In genomic region chr19:58338336-58338735, GRCh38 we compare ENCODE assay signal across 18 cellular contexts.
"Had no signal": no experiment of that assay in that cellular context is flagged by ENCODE, and none has a peak within 500 bp of the region (broad histone marks: within the 10 kb centered on the region; RNA-seq: fewer than 3 reads in every experiment).

No MANE protein-coding gene starts in this region.

- DNase-seq: colonic mucosa; cortex of kidney; dermis blood vessel endothelial cell; dorsolateral prefrontal cortex; effector CD4-positive, alpha-beta T cell; effector CD8-positive, alpha-beta T cell; effector memory CD4-positive, alpha-beta T cell; effector memory CD8-positive, alpha-beta T cell; endodermal cell; erythroblast; esophagus squamous epithelium; foreskin melanocyte; gastrocnemius medialis; glutamatergic neuron; head of caudate nucleus; heart left ventricle; heart right ventricle had no signal

- H3K4me3 Mint-ChIP-seq: dendritic cell treated with granulocyte-macrophage colony-stimulating factor and Interleukin-4, amounts not matched to agents 40 ng/mL and 50 ng/mL, for 4 days; effector memory CD8-positive, alpha-beta T cell; endodermal cell had no signal

- H3K27me3 Mint-ChIP-seq: dendritic cell treated with granulocyte-macrophage colony-stimulating factor and Interleukin-4, amounts not matched to agents 40 ng/mL and 50 ng/mL, for 4 days; effector memory CD8-positive, alpha-beta T cell had no signal

- H3K27ac Mint-ChIP-seq: dendritic cell treated with granulocyte-macrophage colony-stimulating factor and Interleukin-4, amounts not matched to agents 40 ng/mL and 50 ng/mL, for 4 days; effector memory CD8-positive, alpha-beta T cell; endodermal cell had no signal

- H3K9me3 Mint-ChIP-seq: effector memory CD8-positive, alpha-beta T cell had no signal

- H3K4me1 Mint-ChIP-seq: endodermal cell had no signal
